In the genomic region with DNA sequence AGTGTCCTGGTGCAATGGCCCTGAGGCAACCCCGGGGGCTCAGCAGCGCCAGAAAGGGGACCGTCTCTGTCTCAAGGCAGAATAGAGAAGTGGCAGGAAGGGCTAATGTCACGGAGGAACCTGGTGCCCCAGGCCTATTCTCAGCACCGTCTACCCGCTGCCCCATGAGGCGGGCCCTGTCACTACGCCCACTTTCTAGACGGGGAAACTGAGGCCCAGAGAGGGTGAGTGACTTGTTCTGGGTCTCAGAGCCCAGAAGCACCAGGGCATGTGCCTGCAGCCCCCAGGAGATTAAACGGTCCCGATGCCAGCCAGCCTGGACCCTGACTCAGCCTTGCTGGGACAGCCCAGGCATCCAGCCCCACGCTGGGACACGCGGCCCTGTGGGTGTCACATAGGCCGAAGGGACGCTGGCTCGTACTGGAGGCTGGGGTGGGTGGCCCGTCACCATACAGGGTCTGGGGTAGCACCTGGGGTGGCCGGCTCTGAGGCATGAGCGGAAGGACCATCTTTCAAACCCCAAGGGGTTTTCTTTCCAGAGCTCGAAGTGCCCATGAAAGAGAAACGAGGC, we compare ENCODE assay signal across 33 cellular contexts. TPM values are rescaled to one million over a fixed set of nuclear protein-coding genes. Genes with fewer than 3 reads are reported as not detected.
"Had no signal": no experiment of that assay in that cellular context is flagged by ENCODE, and none has a peak within 500 bp of the region (broad histone marks: within the 10 kb centered on the region; RNA-seq: fewer than 3 reads in every experiment).

No MANE protein-coding gene starts in this region.

- DNase-seq: activated B cell treated with CpG ODN at 0.5 μM for 24 hours; activated CD4-positive, alpha-beta T cell treated with anti-CD3 and anti-CD28 coated beads for 4 hours; activated CD4-positive, alpha-beta T cell treated with anti-CD3 and anti-CD28 coated beads, Interleukin-2, amount 50 U/mL, for 48 hours; activated CD8-positive, alpha-beta memory T cell treated with anti-CD3 and anti-CD28 coated beads, Interleukin-2, amount 50 U/mL, for 48 hours; activated naive CD4-positive, alpha-beta T cell treated with anti-CD3 and anti-CD28 coated beads for 36 hours; activated T-cell treated with anti-CD3 and anti-CD28 coated beads, Interleukin-2, amount 50 U/mL, for 4 hours; amygdala; cerebellar nuclear complex; effector CD4-positive, alpha-beta T cell; erythroblast; foreskin fibroblast; immature natural killer cell; naive thymus-derived CD8-positive, alpha-beta T cell; ovary; psoas muscle; right cardiac atrium; stimulated activated CD4-positive, alpha-beta T cell treated with anti-CD3 and anti-CD28 coated beads, Interleukin-12 subunit alpha, Interleukin-12 subunit beta, amount 100 ng/mL, for 4 hours; stimulated activated CD4-positive, alpha-beta T cell treated with anti-CD3 and anti-CD28 coated beads, Interleukin-4, amount 100 ng/mL, for 4 hours; stimulated activated naive CD8-positive, alpha-beta T cell treated with anti-CD3 and anti-CD28 coated beads, Interleukin-15, Interleukin-2, amounts not matched to agents 100 U/mL and 50 U/mL, for 24 hours had no signal

- H3K4me3 Mint-ChIP-seq: activated B cell treated with CpG ODN at 0.5 μM for 24 hours; activated naive CD4-positive, alpha-beta T cell treated with anti-CD3 and anti-CD28 coated beads for 36 hours; activated T-cell treated with anti-CD3 and anti-CD28 coated beads, Interleukin-2, amount 50 U/mL, for 4 hours; dendritic cell treated with granulocyte-macrophage colony-stimulating factor and Interleukin-4, amounts not matched to agents 40 ng/mL and 50 ng/mL, for 4 days; immature natural killer cell; naive thymus-derived CD8-positive, alpha-beta T cell; T-helper 1 cell treated with Interleukin-12 subunit alpha and Interleukin-12 subunit beta and Interleukin-4 antibody, amounts not matched to agents 30 μg/mL and 1 μg/mL, for 36 hours had no signal

- H3K27me3 Mint-ChIP-seq: activated B cell treated with CpG ODN at 0.5 μM for 24 hours; dendritic cell treated with granulocyte-macrophage colony-stimulating factor and Interleukin-4, amounts not matched to agents 40 ng/mL and 50 ng/mL, for 4 days had no signal

- H3K27ac ChIP-seq: neutrophil, ovary, psoas muscle had no signal

- H3K36me3 Mint-ChIP-seq: immature natural killer cell; naive thymus-derived CD8-positive, alpha-beta T cell had no signal

- H3K36me3 ChIP-seq: ovary had no signal

- H3K27ac Mint-ChIP-seq: activated B cell treated with CpG ODN at 0.5 μM for 24 hours; activated naive CD4-positive, alpha-beta T cell treated with anti-CD3 and anti-CD28 coated beads for 36 hours; activated T-helper 2 cell treated with anti-CD3 and anti-CD28 coated beads, Interferon-gamma antibody, Interleukin-2, Interleukin-4, amounts not matched to agents 10 μg/mL and 5 μg/mL and 100 μg/mL, durations not matched to agents 14 hours and 24 hours and 36 hours; dendritic cell treated with granulocyte-macrophage colony-stimulating factor and Interleukin-4, amounts not matched to agents 40 ng/mL and 50 ng/mL, for 4 days; naive thymus-derived CD8-positive, alpha-beta T cell; T-helper 1 cell treated with Interleukin-12 subunit alpha and Interleukin-12 subunit beta and Interleukin-4 antibody, amounts not matched to agents 30 μg/mL and 1 μg/mL, for 36 hours had no signal

- H3K9me3 ChIP-seq: neutrophil, ovary, psoas muscle, upper lobe of left lung had no signal

- ATAC-seq: activated T-cell treated with anti-CD3 and anti-CD28 coated beads, Interleukin-2, amount 50 U/mL, for 4 hours; left lobe of liver; naive thymus-derived CD8-positive, alpha-beta T cell; psoas muscle; right cardiac atrium; stimulated activated naive CD8-positive, alpha-beta T cell treated with anti-CD3 and anti-CD28 coated beads, Interleukin-15, Interleukin-2, amounts not matched to agents 100 U/mL and 50 U/mL, for 24 hours had no signal

- H3K4me3 ChIP-seq: lung, ovary, psoas muscle, upper lobe of left lung had no signal

- H3K9me3 Mint-ChIP-seq: activated B cell treated with CpG ODN at 0.5 μM for 24 hours; activated naive CD4-positive, alpha-beta T cell treated with anti-CD3 and anti-CD28 coated beads for 36 hours; activated T-cell treated with anti-CD3 and anti-CD28 coated beads, Interleukin-2, amount 50 U/mL, for 4 hours; activated T-helper 2 cell treated with anti-CD3 and anti-CD28 coated beads, Interferon-gamma antibody, Interleukin-2, Interleukin-4, amounts not matched to agents 10 μg/mL and 5 μg/mL and 100 μg/mL, durations not matched to agents 14 hours and 24 hours and 36 hours; dendritic cell treated with granulocyte-macrophage colony-stimulating factor and Interleukin-4, amounts not matched to agents 40 ng/mL and 50 ng/mL, for 4 days; immature natural killer cell; naive thymus-derived CD8-positive, alpha-beta T cell; T-helper 1 cell treated with Interleukin-12 subunit alpha and Interleukin-12 subunit beta and Interleukin-4 antibody, amounts not matched to agents 30 μg/mL and 1 μg/mL, for 36 hours had no signal

- H3K27me3 ChIP-seq: neutrophil, ovary, upper lobe of left lung had no signal

RNA-seq across cellular contexts. Expression of gene PABPN1L, which starts 40.2 kb away (rescaled TPM):
- total RNA-seq: activated CD8-positive, alpha-beta memory T cell treated with anti-CD3 and anti-CD28 coated beads for 36 hours; activated naive CD4-positive, alpha-beta T cell treated with anti-CD3 and anti-CD28 coated beads for 36 hours; activated T-cell treated with anti-CD3 and anti-CD28 coated beads, Interleukin-2, amount 50 U/mL, for 4 hours; activated T-helper 2 cell treated with anti-CD3 and anti-CD28 coated beads, Interferon-gamma antibody, Interleukin-2, Interleukin-4, amounts not matched to agents 10 μg/mL and 5 μg/mL and 100 μg/mL, durations not matched to agents 14 hours and 24 hours and 36 hours; fibroblast of lung; glomerular endothelial cell; kidney epithelial cell; lung; mesenteric fat pad; naive thymus-derived CD8-positive, alpha-beta T cell; ovary; psoas muscle; right cardiac atrium; skeletal muscle tissue; subcutaneous adipose tissue had no signal
- polyA plus RNA-seq: fibroblast of lung; immature natural killer cell; naive thymus-derived CD8-positive, alpha-beta T cell; psoas muscle; right cardiac atrium had no signal
